ENCODE assay signal across 16 cellular contexts in genomic region chr20:19045366-19045765, GRCh38.
DNase-seq lines count a peak whose midpoint lies in the region; ATAC-seq and TF ChIP-seq lines count a peak whose summit lies in the region.
"Had no signal": no experiment of that assay in that cellular context is flagged by ENCODE, and none has a peak within 500 bp of the region (broad histone marks: within the 10 kb centered on the region; RNA-seq: fewer than 3 reads in every experiment).

No MANE protein-coding gene starts in this region.

- H3K27me3 ChIP-seq in BE2C: no peaks in the 10 kb centered on the region

- intact Hi-C loops in sciatic nerve (cut with DNase I): no loop called here
- intact Hi-C loops in posterior cingulate gyrus (cut with DNase I): no loop called here

- no peak overlapping the region for H3K4me3 ChIP-seq in BE2C (ENCODE audit: low read depth, low read length)
- H3K4me3 ChIP-seq: A549, PC-9 had no signal

- DNase-seq in NCI-H524 (lab: John Stamatoyannopoulos, UW) (peak; percentile 14 to 49), NCI-H524 treated with DMSO at 0.1 percent for 48 hours (lab: John Stamatoyannopoulos, UW) (no peak), NCI-H82 treated with DMSO at 0.1 percent for 48 hours (lab: John Stamatoyannopoulos, UW; ENCODE audit: unreplicated experiment) (peak; percentile 22), sciatic nerve (ENCODE audit: low spot score) (no peak), BE2C (no peak), posterior cingulate gyrus (no peak)
- DNase-seq: COR-L47, DMS153, HFFc6, MM.1S, NCI-H1417 treated with DMSO at 0.1 percent for 48 hours, NCI-H2029, NCI-H526 treated with DMSO at 0.1 percent for 48 hours, PC-9 had no signal

- H3K9me3 ChIP-seq in BE2C: no peaks in the 10 kb centered on the region
- H3K9me3 ChIP-seq: A549 had no signal

- no peak for TF ChIP-seq CTCF in BE2C (IDR thresholded peaks at IDR 0.05; ENCODE audit: low read depth, low read length)

- no peaks in the 10 kb centered on the region for H3K36me3 ChIP-seq in BE2C

- peak; percentile 24 for ATAC-seq in esophagus mucosa
- ATAC-seq in sciatic nerve: no peak
- ATAC-seq: A549 had no signal

- no peaks in the 10 kb centered on the region for H3K4me1 ChIP-seq in BE2C
- H3K4me1 ChIP-seq: A549 had no signal

Comparison
In these comparisons a context has a peak if more than half of its experiments do, and no peak if none do; other contexts are left out.
1. DNase-seq: peak in NCI-H524 (2 of 2) and NCI-H82 treated with DMSO at 0.1 percent for 48 hours (single experiment); none in NCI-H524 treated with DMSO at 0.1 percent for 48 hours (single experiment), sciatic nerve (single experiment), BE2C (single experiment) and posterior cingulate gyrus (0 of 10).